8 cellular contexts compared by ENCODE assay signal in the genomic region with DNA sequence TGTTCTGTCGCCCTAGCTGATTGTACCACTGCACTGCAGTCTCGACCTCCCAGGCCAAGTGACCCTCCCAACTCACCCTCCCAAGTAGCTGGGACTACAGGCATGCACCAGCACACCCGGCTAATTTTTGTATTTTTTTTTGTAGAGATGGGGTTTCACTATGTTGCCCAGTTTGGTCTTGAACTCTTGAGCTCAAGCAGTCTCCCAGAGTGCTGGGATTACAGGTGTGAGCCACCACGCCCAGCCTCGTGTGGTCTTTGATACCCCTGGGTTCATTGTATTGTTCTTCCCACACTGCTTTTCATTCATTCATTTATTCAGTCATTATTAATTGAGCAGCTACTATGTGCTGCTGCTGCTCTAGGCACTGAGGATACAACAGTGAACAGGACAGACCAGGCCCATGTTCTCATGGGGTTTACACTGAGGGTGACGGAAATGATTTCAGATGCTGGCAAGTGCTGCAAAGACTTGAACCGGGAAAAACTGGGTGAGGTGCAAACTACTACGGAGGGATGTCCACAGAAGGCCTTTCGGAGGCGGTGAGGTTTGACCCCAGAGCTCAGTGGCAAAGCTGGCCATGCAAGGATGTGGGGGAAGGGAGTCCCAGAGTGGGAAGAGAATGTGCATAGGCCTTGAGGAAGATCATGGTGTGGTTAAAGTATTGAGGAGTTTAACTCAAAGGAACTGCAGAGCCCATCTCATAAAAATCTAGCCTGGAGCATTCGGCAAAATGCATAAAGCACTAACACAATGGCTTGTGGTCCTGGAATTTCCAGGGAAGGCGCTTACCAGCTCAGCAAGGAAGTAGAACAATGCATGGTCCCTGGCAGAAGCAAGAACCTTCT. TPM values are rescaled to one million over a fixed set of nuclear protein-coding genes. Genes with fewer than 3 reads are reported as not detected.
DNase-seq lines count a peak whose midpoint lies in the region; ATAC-seq, FAIRE-seq and TF ChIP-seq lines count a peak whose summit lies in the region.

No MANE protein-coding gene starts in this region.

- H3K27me3 Mint-ChIP-seq in activated T-cell treated with anti-CD3 and anti-CD28 coated beads, Interleukin-2, amount 50 U/mL, for 4 hours (ENCODE audit: low read depth) = no peaks in the 10 kb centered on the region
- H3K27me3 Mint-ChIP-seq in T-helper 17 cell = no peaks in the 10 kb centered on the region
- H3K27me3 Mint-ChIP-seq in stimulated activated memory B cell treated with anti-CD40 and anti-IgM and Interleukin-4, amounts not matched to agents 10 μg/mL and 1 μg/mL and 100 μg/mL, for 72 hours = no peaks in the 10 kb centered on the region

- peaks cover 2% of the 10 kb centered on the region for H4K20me1 ChIP-seq in endothelial cell of umbilical vein (replicated peaks; ENCODE audit: control insufficient read depth, extremely low read depth, insufficient read depth, low read length)

- H3K36me3 ChIP-seq in endothelial cell of umbilical vein (ENCODE audit: control insufficient read depth in 2 of 2, extremely low read depth in 1 of 2, insufficient read depth in 2 of 2, low read length in 2 of 2) (no peaks in the 10 kb centered on the region), suprapubic skin (no peaks in the 10 kb centered on the region)

- H3K9me3 ChIP-seq in T-helper 17 cell (ENCODE audit: control insufficient read depth, low read length, poor library complexity, severe bottlenecking) (no peaks in the 10 kb centered on the region), endothelial cell of umbilical vein (replicated peaks; ENCODE audit: control insufficient read depth, insufficient read depth, low read length) (no peaks in the 10 kb centered on the region), suprapubic skin (no peaks in the 10 kb centered on the region)

- peak overlapping the region; percentile 33 for H3K4me3 Mint-ChIP-seq in activated T-cell treated with anti-CD3 and anti-CD28 coated beads, Interleukin-2, amount 50 U/mL, for 4 hours
- H3K4me3 Mint-ChIP-seq in T-helper 17 cell = peak overlapping the region; percentile 89
- no peak overlapping the region for H3K4me3 Mint-ChIP-seq in stimulated activated memory B cell treated with anti-CD40 and anti-IgM and Interleukin-4, amounts not matched to agents 10 μg/mL and 1 μg/mL and 100 μg/mL, for 72 hours

- 86% methylated on average over 12 of the region's 12 CpGs for WGBS in suprapubic skin

- peaks cover 98% of the 10 kb centered on the region for H3K79me2 ChIP-seq in endothelial cell of umbilical vein (ENCODE audit: control insufficient read depth, insufficient read depth, low read length)

- H3K27ac Mint-ChIP-seq in T-helper 17 cell = peak overlapping the region; percentile 99
- peak overlapping the region; percentile 88 for H3K27ac Mint-ChIP-seq in stimulated activated memory B cell treated with anti-CD40 and anti-IgM and Interleukin-4, amounts not matched to agents 10 μg/mL and 1 μg/mL and 100 μg/mL, for 72 hours

- H3K27me3 ChIP-seq in endothelial cell of umbilical vein (ENCODE audit: control insufficient read depth in 2 of 2, insufficient read depth in 2 of 2, low read length in 2 of 2) (no peaks in the 10 kb centered on the region), suprapubic skin (no peaks in the 10 kb centered on the region)

- no peak for DNase-seq in activated T-cell treated with anti-CD3 and anti-CD28 coated beads, Interleukin-2, amount 50 U/mL, for 4 hours
- no peak for DNase-seq in activated T-cell treated with anti-CD3 and anti-CD28 coated beads, Interleukin-2, amount 50 U/mL, for 48 hours
- DNase-seq in T-helper 17 cell = no peak
- DNase-seq in endothelial cell of umbilical vein (ENCODE audit: low read depth, low spot score) = peak; percentile 83
- DNase-seq in suprapubic skin (ENCODE audit: low spot score in 2 of 2) = no peak
- no peak for DNase-seq in islet precursor cell
- no peak for DNase-seq in GM12891 (ENCODE audit: insufficient read length, low spot score)

- TF ChIP-seq POLR2A in endothelial cell of umbilical vein (IDR thresholded peaks at IDR 0.05; ENCODE audit: low read depth, low read length) (no peak), suprapubic skin (IDR thresholded peaks at IDR 0.05) (no peak), GM12891 (IDR thresholded peaks at IDR 0.05; ENCODE audit: low read depth, low read length) (no peak)

- peak overlapping the region; percentile 43 for H3K27ac ChIP-seq in endothelial cell of umbilical vein (ENCODE audit: insufficient read depth, low read depth, low read length)
- no peak overlapping the region for H3K27ac ChIP-seq in suprapubic skin

- no peak for TF ChIP-seq EP300 in suprapubic skin (IDR thresholded peaks at IDR 0.05)

- peak overlapping the region; percentile 11 for H3K4me2 ChIP-seq in endothelial cell of umbilical vein (ENCODE audit: insufficient read depth, low read length)

- no peak overlapping the region for H2AFZ ChIP-seq in endothelial cell of umbilical vein (ENCODE audit: low read depth, low read length)

- H3K36me3 Mint-ChIP-seq in activated T-cell treated with anti-CD3 and anti-CD28 coated beads, Interleukin-2, amount 50 U/mL, for 4 hours (ENCODE audit: insufficient read depth) = peaks cover 18% of the 10 kb centered on the region
- H3K36me3 Mint-ChIP-seq in T-helper 17 cell (ENCODE audit: low read depth) = no peaks in the 10 kb centered on the region
- H3K36me3 Mint-ChIP-seq in stimulated activated memory B cell treated with anti-CD40 and anti-IgM and Interleukin-4, amounts not matched to agents 10 μg/mL and 1 μg/mL and 100 μg/mL, for 72 hours = peaks cover 31% of the 10 kb centered on the region

- H3K4me1 ChIP-seq in endothelial cell of umbilical vein (ENCODE audit: control insufficient read depth, extremely low read depth, insufficient read depth, low read length) = peaks cover 43% of the 10 kb centered on the region
- H3K4me1 ChIP-seq in suprapubic skin = peaks cover 23% of the 10 kb centered on the region

- no peaks in the 10 kb centered on the region for H3K9me1 ChIP-seq in endothelial cell of umbilical vein (replicated peaks; ENCODE audit: control insufficient read depth, extremely low read depth, insufficient read depth, low read length)

- ATAC-seq in activated T-cell treated with anti-CD3 and anti-CD28 coated beads, Interleukin-2, amount 50 U/mL, for 4 hours = no peak
- ATAC-seq in T-helper 17 cell = peak; percentile 4
- ATAC-seq in stimulated activated memory B cell treated with anti-CD40 and anti-IgM and Interleukin-4, amounts not matched to agents 10 μg/mL and 1 μg/mL and 100 μg/mL, for 72 hours = no peak

- BruUV-seq in endothelial cell of umbilical vein (replicated peaks; lab: Mats Ljungman, UMichigan) = no TSS peak

- dilution Hi-C loops in endothelial cell of umbilical vein (cut with MboI; ENCODE audit: extremely low pct_ligation_motif_present, low sequenced_read_pairs) = no loop called here

- peaks cover 5% of the 10 kb centered on the region for H3K9me3 Mint-ChIP-seq in activated T-cell treated with anti-CD3 and anti-CD28 coated beads, Interleukin-2, amount 50 U/mL, for 4 hours
- H3K9me3 Mint-ChIP-seq in stimulated activated memory B cell treated with anti-CD40 and anti-IgM and Interleukin-4, amounts not matched to agents 10 μg/mL and 1 μg/mL and 100 μg/mL, for 72 hours = peaks cover 6% of the 10 kb centered on the region

- H3K4me3 ChIP-seq in endothelial cell of umbilical vein (replicated peaks in 1 of 3; ENCODE audit: insufficient read depth in 1 of 3, low read depth in 1 of 3, low read length in 3 of 3) = no peak overlapping the region
- no peak overlapping the region for H3K4me3 ChIP-seq in suprapubic skin

- intact Hi-C loops in endothelial cell of umbilical vein (cut with micrococcal nuclease) = loop anchor here (1.0 to 2.0 kb wide), 3 partner anchors 9 to 162 kb away; no protein-coding TSS in a partner anchor

- no peak for TF ChIP-seq CTCF in endothelial cell of umbilical vein (IDR thresholded peaks at IDR 0.05; ENCODE audit: extremely low read depth in 1 of 2, insufficient read depth in 1 of 2, low read depth in 1 of 2, low read length in 2 of 2)
- TF ChIP-seq CTCF in suprapubic skin (IDR thresholded peaks at IDR 0.05) = no peak

- CTCF ChIA-PET in endothelial cell of umbilical vein (lab: Charles Lee) = interaction anchor here (0.7 to 1.6 kb wide), 5 partner anchors 10 to 85 kb away, joined by 3 to 12 read pairs (median 3); no protein-coding TSS in a partner anchor

- FAIRE-seq in endothelial cell of umbilical vein (lab: Jason Lieb, UNC) (peak; percentile 93), GM12891 (lab: Jason Lieb, UNC) (no peak)

- peaks cover 84% of the 10 kb centered on the region for H3K4me1 Mint-ChIP-seq in activated T-cell treated with anti-CD3 and anti-CD28 coated beads, Interleukin-2, amount 50 U/mL, for 4 hours (ENCODE audit: low read depth)
- peaks cover 41% of the 10 kb centered on the region for H3K4me1 Mint-ChIP-seq in T-helper 17 cell
- peaks cover 68% of the 10 kb centered on the region for H3K4me1 Mint-ChIP-seq in stimulated activated memory B cell treated with anti-CD40 and anti-IgM and Interleukin-4, amounts not matched to agents 10 μg/mL and 1 μg/mL and 100 μg/mL, for 72 hours

- POLR2A ChIA-PET in endothelial cell of umbilical vein (lab: Charles Lee) = interaction anchor here (0.9 to 1.0 kb wide), 2 partner anchors 62 to 160 kb away, joined by 4 to 13 read pairs; no protein-coding TSS in a partner anchor

- peak overlapping the region; percentile 20 for H3K9ac ChIP-seq in endothelial cell of umbilical vein (replicated peaks; ENCODE audit: extremely low read depth, insufficient read depth, low read length)

TF ChIP-seq in endothelial cell of umbilical vein, 7 proteins besides CTCF, POLR2A, EP300 and RAD21 (continues in another document):
- TF ChIP-seq POLR2AphosphoS5 (IDR thresholded peaks at IDR 0.05; ENCODE audit: insufficient read depth, low read depth, low read length) = no peak

TF ChIP-seq in GM12891, 5 proteins besides CTCF, POLR2A, EP300 and RAD21:
- TF ChIP-seq POU2F2 (IDR thresholded peaks at IDR 0.05; ENCODE audit: low read depth, low read length) (no peak), TAF1 (IDR thresholded peaks at IDR 0.05; ENCODE audit: low read depth, low read length) (no peak), POLR2AphosphoS5 (IDR thresholded peaks at IDR 0.05; ENCODE audit: low read depth, low read length) (no peak), PAX5 (IDR thresholded peaks at IDR 0.05; ENCODE audit: insufficient read depth, low read length, severe bottlenecking) (no peak)

RNA-seq across cellular contexts. Expression of a gene that starts 10.9 kb away (rescaled TPM):
- total RNA-seq in activated T-cell treated with anti-CD3 and anti-CD28 coated beads, Interleukin-2, amount 50 U/mL, for 4 hours = 10 to 100 TPM; 53.3 to 59.5 (median 54.3) TPM
- 10 to 100 TPM; 66.0 to 67.0 TPM for total RNA-seq in T-helper 17 cell
- 71.4 and 89.2 TPM in 2 replicates for total RNA-seq in endothelial cell of umbilical vein
- 46.1 and 53.8 TPM in 2 replicates for polyA plus RNA-seq in endothelial cell of umbilical vein
- 36.6 and 39.1 TPM in 2 replicates for polyA plus RNA-seq in endothelial cell of umbilical vein (2011; cell fraction: cytosol; rRNA removed)
- 116 and 138 TPM in 2 replicates for polyA plus RNA-seq in endothelial cell of umbilical vein (2011; cell fraction: nucleus; rRNA removed)
- 62.5 and 78.6 TPM in 2 replicates for polyA plus RNA-seq in endothelial cell of umbilical vein (2012)
- 184 and 195 TPM in 2 replicates for polyA minus RNA-seq in endothelial cell of umbilical vein
- 23.8 TPM for polyA minus RNA-seq in endothelial cell of umbilical vein (2011; cell fraction: cytosol; rRNA and poly(A)+ RNA removed)
- polyA minus RNA-seq in endothelial cell of umbilical vein (2011; cell fraction: nucleus; rRNA and poly(A)+ RNA removed) = 124 and 158 TPM in 2 replicates
- 10 to 100 TPM; 22.1 to 37.4 (median 27.2) TPM for total RNA-seq in suprapubic skin
- polyA plus RNA-seq in GM12891 (2012; ENCODE audit: low read depth, missing spikeins) = 18.8 TPM
